In genomic region chr3:89340431-89340830, GRCh38 we compare ENCODE assay signal across 21 cellular contexts.
"Had no signal": no experiment of that assay in that cellular context is flagged by ENCODE, and none has a peak within 500 bp of the region (broad histone marks: within the 10 kb centered on the region; RNA-seq: fewer than 3 reads in every experiment).

No MANE protein-coding gene starts in this region.

- H3K36me3 Mint-ChIP-seq: activated naive CD4-positive, alpha-beta T cell treated with anti-CD3 and anti-CD28 coated beads, Interleukin-2, amount 10 ng/mL, durations not matched to agents 7 days and 5 days; naive thymus-derived CD4-positive, alpha-beta T cell had no signal

- DNase-seq: activated CD4-positive, alpha-beta T cell treated with anti-CD3 and anti-CD28 coated beads for 1 hour; activated CD4-positive, alpha-beta T cell treated with anti-CD3 and anti-CD28 coated beads, Interleukin-2, amount 50 U/mL, for 4 hours; activated naive CD4-positive, alpha-beta T cell treated with anti-CD3 and anti-CD28 coated beads, Interleukin-2, amount 10 ng/mL, durations not matched to agents 7 days and 5 days; caudate nucleus; cortex of kidney; effector CD8-positive, alpha-beta T cell; hippocampal formation; kidney; left lung; mammary epithelial cell; mucosa of descending colon; naive thymus-derived CD4-positive, alpha-beta T cell; stimulated activated CD4-positive, alpha-beta T cell treated with anti-CD3 and anti-CD28 coated beads, Interleukin-2, amount 100 ng/mL, for 48 hours; stimulated activated naive CD4-positive, alpha-beta T cell treated with Interleukin-2 at 50 U/mL for 16 hours; T-helper 1 cell; upper lobe of left lung had no signal

- H3K27me3 ChIP-seq: left lung, suprapubic skin, upper lobe of left lung had no signal

- H3K4me1 ChIP-seq: left lung, parathyroid adenoma, suprapubic skin, upper lobe of left lung had no signal

- H3K36me3 ChIP-seq: left lung, suprapubic skin, upper lobe of left lung had no signal

- H3K27me3 Mint-ChIP-seq: activated naive CD4-positive, alpha-beta T cell treated with anti-CD3 and anti-CD28 coated beads, Interleukin-2, amount 10 ng/mL, durations not matched to agents 7 days and 5 days; naive thymus-derived CD4-positive, alpha-beta T cell had no signal

- H3K9me3 ChIP-seq: mucosa of descending colon, suprapubic skin, upper lobe of left lung had no signal

- H2AFZ ChIP-seq: parathyroid adenoma had no signal

- H3K27ac ChIP-seq: left lung, parathyroid adenoma, suprapubic skin, upper lobe of left lung, VCaP had no signal

- ATAC-seq: left lung; mucosa of descending colon; naive thymus-derived CD4-positive, alpha-beta T cell; SK-N-SH treated with all-trans-retinoic acid at 6 μM for 48 hours had no signal

- H3K4me3 ChIP-seq: left lung, mucosa of descending colon, suprapubic skin, upper lobe of left lung had no signal

- H3K4me1 Mint-ChIP-seq: activated naive CD4-positive, alpha-beta T cell treated with anti-CD3 and anti-CD28 coated beads, Interleukin-2, amount 10 ng/mL, durations not matched to agents 7 days and 5 days; naive thymus-derived CD4-positive, alpha-beta T cell had no signal

- H3K9ac ChIP-seq: parathyroid adenoma had no signal

- H3K27ac Mint-ChIP-seq: activated naive CD4-positive, alpha-beta T cell treated with anti-CD3 and anti-CD28 coated beads, Interleukin-2, amount 10 ng/mL, durations not matched to agents 7 days and 5 days; activated T-helper 2 cell treated with anti-CD3 and anti-CD28 coated beads, Interferon-gamma antibody, Interleukin-2, Interleukin-4, amounts not matched to agents 10 μg/mL and 5 μg/mL and 100 μg/mL, durations not matched to agents 14 hours and 24 hours and 36 hours; naive thymus-derived CD4-positive, alpha-beta T cell had no signal

- H3K79me2 ChIP-seq: parathyroid adenoma had no signal

- H3K4me3 Mint-ChIP-seq: activated naive CD4-positive, alpha-beta T cell treated with anti-CD3 and anti-CD28 coated beads, Interleukin-2, amount 10 ng/mL, durations not matched to agents 7 days and 5 days; naive thymus-derived CD4-positive, alpha-beta T cell had no signal
